Comparison of ENCODE assay signal across 22 cellular contexts in the genomic region with DNA sequence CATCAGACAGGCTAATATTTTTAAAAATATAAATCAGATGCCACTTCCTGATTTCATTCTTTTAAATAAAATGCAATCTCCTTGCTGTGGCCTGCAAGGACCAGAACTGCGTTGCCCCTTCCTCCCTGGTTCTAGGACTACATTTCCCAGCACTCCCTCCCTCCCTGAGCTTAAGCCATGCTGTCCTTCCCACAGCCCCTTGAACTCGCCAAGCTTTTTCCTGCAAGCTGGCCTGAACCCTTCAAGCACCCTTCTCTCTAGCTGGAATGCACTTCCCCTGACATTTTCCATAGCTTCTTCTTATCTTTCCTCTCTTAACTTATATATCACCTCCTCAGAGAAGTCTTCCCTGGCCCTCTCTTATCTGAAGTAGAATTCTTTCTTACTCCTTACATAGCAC. TPM values are rescaled to one million over a fixed set of nuclear protein-coding genes. Genes with fewer than 3 reads are reported as not detected.
DNase-seq lines count a peak whose midpoint lies in the region.
"Had no signal": no experiment of that assay in that cellular context is flagged by ENCODE, and none has a peak within 500 bp of the region (broad histone marks: within the 10 kb centered on the region; RNA-seq: fewer than 3 reads in every experiment).

No MANE protein-coding gene starts in this region.

- no peak overlapping the region for H3K9ac ChIP-seq in skeletal muscle tissue (ENCODE audit: low read depth in 1 of 3, low read length in 3 of 3)

- H3K4me1 ChIP-seq in skeletal muscle tissue (ENCODE audit: control insufficient read depth in 3 of 3, insufficient read depth in 3 of 3, low read length in 3 of 3): peaks cover 6 to 24% (median 8%) of the 10 kb centered on the region in 3 donors
- H3K4me1 ChIP-seq: BE2C, Caco-2, HAP-1, SJCRH30 had no signal

- H3K27me3 ChIP-seq in skeletal muscle tissue (ENCODE audit: control insufficient read depth in 3 of 3, insufficient read depth in 3 of 3, low read length in 3 of 3): no peaks in the 10 kb centered on the region

- peak overlapping the region; percentile 14 for H3K27ac ChIP-seq in skeletal muscle tissue (ENCODE audit: low read depth, low read length)
- H3K27ac ChIP-seq: SJCRH30 had no signal

- peak overlapping the region in 1 of 3 donors; percentile 25 for H3K4me3 ChIP-seq in skeletal muscle tissue (ENCODE audit: low read length in 3 of 3)
- H3K4me3 ChIP-seq: GM12878, HAP-1, SJCRH30 had no signal

- no peaks in the 10 kb centered on the region for H3K9me3 ChIP-seq in skeletal muscle tissue (ENCODE audit: control insufficient read depth in 3 of 3, low read length in 3 of 3)
- H3K9me3 ChIP-seq: BE2C, Caco-2, HAP-1, SJCRH30 had no signal

- DNase-seq in NCI-H82 (lab: John Stamatoyannopoulos, UW) (peak; percentile 39), NCI-H82 treated with DMSO at 0.1 percent for 48 hours (lab: John Stamatoyannopoulos, UW; ENCODE audit: unreplicated experiment) (no peak), NCI-H226 (peak; percentile 32), iPS DF 19.7 (ENCODE audit: low read depth, low spot score) (peak; percentile 50), Ammon's horn (ENCODE audit: low spot score) (no peak), occipital lobe (lab: John Stamatoyannopoulos, UW) (no peak)
- DNase-seq: BE2C; Caco-2; CD4-positive, CD25-positive, alpha-beta regulatory T cell; IMR-90; NCI-H1417 treated with DMSO at 0.1 percent for 48 hours; NCI-H187 treated with DMSO at 0.1 percent for 48 hours; NCI-H446; NCI-H748 treated with DMSO at 0.1 percent for 48 hours; OCI-M1; SJCRH30 had no signal

- H3K36me3 ChIP-seq in skeletal muscle tissue (ENCODE audit: control insufficient read depth in 3 of 3, insufficient read depth in 3 of 3, low read length in 3 of 3): no peaks in the 10 kb centered on the region
- H3K36me3 ChIP-seq: BE2C, HAP-1, SJCRH30 had no signal

RNA-seq across cellular contexts. Expression of a gene that starts 6.1 kb away (rescaled TPM):
- 31.3 TPM for total RNA-seq in skeletal muscle tissue
- 350 TPM for total RNA-seq in occipital lobe
- total RNA-seq: A172; Caco-2; CD4-positive, CD25-positive, alpha-beta regulatory T cell; GM12878; M059J; RPMI7951; SJCRH30 had no signal

Comparison
In these comparisons a context has a peak if more than half of its experiments do, and no peak if none do; other contexts are left out.
1. DNase-seq: peak in NCI-H82 (single experiment), NCI-H226 (single experiment) and iPS DF 19.7 (single experiment); none in NCI-H82 treated with DMSO at 0.1 percent for 48 hours (single experiment), Ammon's horn (single experiment) and occipital lobe (single experiment).
2. RNA of a gene that starts 6.1 kb away (total RNA-seq): 350 TPM in occipital lobe (single experiment); 31.3 TPM in skeletal muscle tissue (single experiment); every median in the first group is over 10 times any median in the second.